19 cellular contexts compared by ENCODE assay signal in the genomic region with DNA sequence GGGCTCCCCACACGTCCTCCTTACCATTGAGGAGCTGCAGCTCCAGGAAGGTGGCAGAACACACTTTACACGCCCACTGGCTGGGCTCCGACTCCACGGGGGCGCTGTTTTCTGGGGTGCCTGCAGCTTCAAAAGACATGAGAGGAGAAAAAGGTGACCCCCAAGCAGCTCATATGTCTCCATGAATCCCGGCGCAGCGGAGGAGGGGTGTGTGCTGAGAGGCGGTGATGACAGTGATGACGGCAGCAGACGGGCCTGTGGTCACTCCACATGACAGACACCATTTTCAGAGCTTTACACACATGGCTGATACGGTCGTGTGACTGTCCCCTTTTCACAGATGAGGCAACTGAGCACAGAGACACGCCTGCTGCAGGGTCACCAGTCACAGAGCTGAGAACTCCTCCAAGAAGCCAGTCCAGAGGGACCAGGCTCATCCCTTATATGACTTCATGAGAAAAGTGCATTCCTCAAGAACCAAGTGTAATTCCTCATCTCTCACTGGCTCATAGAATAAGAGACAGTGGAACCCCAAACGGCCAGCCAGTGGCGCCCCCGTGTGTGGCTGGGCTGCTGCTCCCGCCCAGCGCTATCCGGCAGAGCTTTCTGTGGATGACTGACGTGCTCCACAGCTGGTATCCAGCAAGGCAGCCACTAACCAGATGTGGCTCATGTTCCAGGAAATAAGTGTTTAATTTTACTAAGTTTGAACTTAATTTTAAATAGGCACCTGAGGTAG. TPM values are rescaled to one million over a fixed set of nuclear protein-coding genes. Genes with fewer than 3 reads are reported as not detected.
DNase-seq lines count a peak whose midpoint lies in the region; ATAC-seq, FAIRE-seq and TF ChIP-seq lines count a peak whose summit lies in the region.
"Had no signal": no experiment of that assay in that cellular context is flagged by ENCODE, and none has a peak within 500 bp of the region (broad histone marks: within the 10 kb centered on the region; RNA-seq: fewer than 3 reads in every experiment).

No MANE protein-coding gene starts in this region.

- CTCF ChIA-PET in AG04450 (lab: Charles Lee), result interaction anchor here (1.0 to 1.1 kb wide), 2 partner anchors 16 to 30 kb away, joined by 3 read pairs; no protein-coding TSS in a partner anchor
- CTCF ChIA-PET in WTC11 (lab: Charles Lee), result interaction anchor here (0.7 to 4.9 kb wide), 11 partner anchors 10 to 270 kb away, joined by 3 to 31 read pairs (median 4); no protein-coding TSS in a partner anchor

- H3K36me3 ChIP-seq in kidney epithelial cell (ENCODE audit: control insufficient read depth, insufficient read depth, low read length) (no peaks in the 10 kb centered on the region), small intestine (ENCODE audit: control insufficient read depth in 2 of 2, insufficient read depth in 2 of 2, low read length in 2 of 2) (no peaks in the 10 kb centered on the region)
- H3K36me3 ChIP-seq: thyroid gland had no signal

- 85 to 91% (median 88%) methylated on average over 21 of the region's 21 CpGs for WGBS in small intestine, 3 donors

- POLR2A ChIA-PET in AG04450 (lab: Yijun Ruan, JAX), result no interaction called here
- POLR2A ChIA-PET in WTC11 (lab: Charles Lee), result no interaction called here

- H3K36me3 Mint-ChIP-seq in WTC11, result peaks cover 3% of the 10 kb centered on the region; the same call in 1 of the 2 replicates

- DNase-seq in AG04450 (ENCODE audit: low read depth, low spot score) (no peak), HCEC 1CT (peak; percentile 1), WTC11 (ENCODE audit: low spot score) (peak; percentile 52), kidney epithelial cell (ENCODE audit: low read depth) (no peak), nucleus accumbens (lab: John Stamatoyannopoulos, UW) (no peak), small intestine (no peak)
- DNase-seq in activated CD4-positive, CD25-positive, alpha-beta regulatory T cell treated with anti-CD3 and anti-CD28 coated beads, Interleukin-2, amount 50 U/mL, for 72 hours, result no peak
- DNase-seq in activated CD4-positive, CD25-positive, alpha-beta regulatory T cell (lab: John Stamatoyannopoulos, UW), result no peak
- DNase-seq: activated CD4-positive, alpha-beta T cell treated with anti-CD3 and anti-CD28 coated beads, Interleukin-2, amount 50 U/mL, for 1 hour; activated T-cell treated with anti-CD3 and anti-CD28 coated beads, Interleukin-2, amount 50 U/mL, for 72 hours; amniotic stem cell; DMS79; midbrain; NCI-H1105 treated with DMSO at 0.1 percent for 48 hours; stimulated activated CD8-positive, alpha-beta memory T cell treated with anti-CD3 and anti-CD28 coated beads, Interleukin-4, amount 100 ng/mL, for 48 hours; thyroid gland had no signal

- peak; percentile 76 for ATAC-seq in WTC11
- ATAC-seq: activated T-cell treated with anti-CD3 and anti-CD28 coated beads, Interleukin-2, amount 50 U/mL, for 72 hours had no signal

- peaks cover 15% of the 10 kb centered on the region for H3K4me1 Mint-ChIP-seq in WTC11

- H3K9me3 Mint-ChIP-seq in WTC11, result no peaks in the 10 kb centered on the region
- H3K9me3 Mint-ChIP-seq: activated T-cell treated with anti-CD3 and anti-CD28 coated beads, Interleukin-2, amount 50 U/mL, for 72 hours had no signal

- FAIRE-seq in small intestine (lab: Jason Lieb, UNC), result no peak
- FAIRE-seq: islet of Langerhans had no signal

- peak overlapping the region; percentile 31 for H3K27ac ChIP-seq in AG04450 (ENCODE audit: low read depth, low read length)
- H3K27ac ChIP-seq in small intestine (ENCODE audit: low read depth in 1 of 2, low read length in 1 of 2), result no peak overlapping the region
- H3K27ac ChIP-seq: dorsolateral prefrontal cortex, thyroid gland had no signal

- no peaks in the 10 kb centered on the region for H3K27me3 Mint-ChIP-seq in WTC11 (ENCODE audit: low read depth)
- H3K27me3 Mint-ChIP-seq: B cell had no signal

- H3K4me3 ChIP-seq in AG04450 (ENCODE audit: low read depth, low read length) (no peak overlapping the region), kidney epithelial cell (ENCODE audit: low read depth, low read length) (no peak overlapping the region), small intestine (ENCODE audit: low read depth in 1 of 2, low read length in 2 of 2) (no peak overlapping the region)
- H3K4me3 ChIP-seq: dorsolateral prefrontal cortex, thyroid gland had no signal

- no peaks in the 10 kb centered on the region for H3K4me1 ChIP-seq in small intestine (ENCODE audit: control insufficient read depth in 2 of 2, insufficient read depth in 1 of 2, low read depth in 1 of 2, low read length in 1 of 2)
- H3K4me1 ChIP-seq: thyroid gland had no signal

- H3K4me3 Mint-ChIP-seq in WTC11, result no peak overlapping the region
- H3K4me3 Mint-ChIP-seq: activated T-cell treated with anti-CD3 and anti-CD28 coated beads, Interleukin-2, amount 50 U/mL, for 72 hours; B cell had no signal

- H3K27me3 ChIP-seq in AG04450 (ENCODE audit: control insufficient read depth, insufficient read depth, low read length), result no peaks in the 10 kb centered on the region
- no peaks in the 10 kb centered on the region for H3K27me3 ChIP-seq in kidney epithelial cell (ENCODE audit: control insufficient read depth, insufficient read depth, low read length)
- no peaks in the 10 kb centered on the region for H3K27me3 ChIP-seq in small intestine (ENCODE audit: control insufficient read depth in 2 of 2, insufficient read depth in 2 of 2, low read length in 2 of 2)
- H3K27me3 ChIP-seq: dorsolateral prefrontal cortex, thyroid gland had no signal

- H3K9me3 ChIP-seq in AG04450 (ENCODE audit: control insufficient read depth, insufficient read depth, low read length), result no peaks in the 10 kb centered on the region
- no peaks in the 10 kb centered on the region for H3K9me3 ChIP-seq in small intestine (ENCODE audit: control insufficient read depth, low read depth)
- H3K9me3 ChIP-seq: thyroid gland had no signal

- no peak overlapping the region for H3K27ac Mint-ChIP-seq in WTC11
- H3K27ac Mint-ChIP-seq: activated T-cell treated with anti-CD3 and anti-CD28 coated beads, Interleukin-2, amount 50 U/mL, for 72 hours; B cell had no signal

- peak; percentile 26; the same call in 1 of the 2 replicates for TF ChIP-seq CTCF in AG04450 (IDR thresholded peaks at IDR 0.05; ENCODE audit: low read depth, low read length)
- no peak for TF ChIP-seq CTCF in WTC11 (IDR thresholded peaks at IDR 0.05)
- peak; percentile 13 for TF ChIP-seq CTCF in kidney epithelial cell (IDR thresholded peaks at IDR 0.05; ENCODE audit: insufficient read depth, low read length, poor library complexity, severe bottlenecking)

TF ChIP-seq in WTC11, 78 proteins besides CTCF, POLR2A, EP300 and RAD21 (continues in another document):
- TF ChIP-seq FOXK1 (CRISPR knock-in tag; IDR thresholded peaks at IDR 0.05), result no peak
- TF ChIP-seq, protein P1, sequence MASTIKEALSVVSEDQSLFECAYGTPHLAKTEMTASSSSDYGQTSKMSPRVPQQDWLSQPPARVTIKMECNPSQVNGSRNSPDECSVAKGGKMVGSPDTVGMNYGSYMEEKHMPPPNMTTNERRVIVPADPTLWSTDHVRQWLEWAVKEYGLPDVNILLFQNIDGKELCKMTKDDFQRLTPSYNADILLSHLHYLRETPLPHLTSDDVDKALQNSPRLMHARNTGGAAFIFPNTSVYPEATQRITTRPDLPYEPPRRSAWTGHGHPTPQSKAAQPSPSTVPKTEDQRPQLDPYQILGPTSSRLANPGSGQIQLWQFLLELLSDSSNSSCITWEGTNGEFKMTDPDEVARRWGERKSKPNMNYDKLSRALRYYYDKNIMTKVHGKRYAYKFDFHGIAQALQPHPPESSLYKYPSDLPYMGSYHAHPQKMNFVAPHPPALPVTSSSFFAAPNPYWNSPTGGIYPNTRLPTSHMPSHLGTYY (CRISPR knock-in tag; IDR thresholded peaks at IDR 0.05), result no peak
- TF ChIP-seq, protein P2, sequence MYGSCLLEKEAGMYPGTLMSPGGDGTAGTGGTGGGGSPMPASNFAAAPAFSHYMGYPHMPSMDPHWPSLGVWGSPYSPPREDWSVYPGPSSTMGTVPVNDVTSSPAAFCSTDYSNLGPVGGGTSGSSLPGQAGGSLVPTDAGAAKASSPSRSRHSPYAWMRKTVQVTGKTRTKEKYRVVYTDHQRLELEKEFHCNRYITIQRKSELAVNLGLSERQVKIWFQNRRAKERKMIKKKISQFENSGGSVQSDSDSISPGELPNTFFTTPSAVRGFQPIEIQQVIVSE (CRISPR knock-in tag; IDR thresholded peaks at IDR 0.05; ENCODE audit: borderline replicate concordance), result no peak
- no peak for TF ChIP-seq ESRRA (CRISPR knock-in tag; IDR thresholded peaks at IDR 0.05; ENCODE audit: borderline replicate concordance)
- TF ChIP-seq, protein P3, sequence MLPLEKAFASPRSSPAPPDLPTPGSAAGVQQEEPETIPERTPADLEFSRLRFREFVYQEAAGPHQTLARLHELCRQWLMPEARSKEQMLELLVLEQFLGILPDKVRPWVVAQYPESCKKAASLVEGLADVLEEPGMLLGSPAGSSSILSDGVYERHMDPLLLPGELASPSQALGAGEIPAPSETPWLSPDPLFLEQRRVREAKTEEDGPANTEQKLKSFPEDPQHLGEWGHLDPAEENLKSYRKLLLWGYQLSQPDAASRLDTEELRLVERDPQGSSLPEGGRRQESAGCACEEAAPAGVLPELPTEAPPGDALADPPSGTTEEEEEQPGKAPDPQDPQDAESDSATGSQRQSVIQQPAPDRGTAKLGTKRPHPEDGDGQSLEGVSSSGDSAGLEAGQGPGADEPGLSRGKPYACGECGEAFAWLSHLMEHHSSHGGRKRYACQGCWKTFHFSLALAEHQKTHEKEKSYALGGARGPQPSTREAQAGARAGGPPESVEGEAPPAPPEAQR (CRISPR knock-in tag; IDR thresholded peaks at IDR 0.05), result no peak
- no peak for TF ChIP-seq OVOL2 (CRISPR knock-in tag; IDR thresholded peaks at IDR 0.05; ENCODE audit: borderline replicate concordance)

RNA-seq across cellular contexts. Expression of a gene that starts 31.9 kb away (rescaled TPM):
- polyA plus RNA-seq in AG04450 (2011; rRNA removed), result 5.1 and 6.5 TPM in 2 replicates
- 8.1 and 16.2 TPM in 2 replicates for polyA minus RNA-seq in AG04450 (2011; rRNA and poly(A)+ RNA removed)
- 10.3 to 12.9 TPM (median 12.2 TPM) in 3 replicates for total RNA-seq in WTC11 (2021)
- total RNA-seq in kidney epithelial cell, result 5.4 and 5.8 TPM in 2 replicates
- 1 to 10 TPM; 3.6 to 4.5 (median 4.1) TPM for polyA plus RNA-seq in small intestine

Comparison
In these comparisons a context has a peak if more than half of its experiments do, and no peak if none do; other contexts are left out.
1. DNase-seq: peak in HCEC 1CT (single experiment) and WTC11 (single experiment); none in AG04450 (single experiment), kidney epithelial cell (single experiment), activated CD4-positive, CD25-positive, alpha-beta regulatory T cell treated with anti-CD3 and anti-CD28 coated beads, Interleukin-2, amount 50 U/mL, for 72 hours (single experiment), nucleus accumbens (0 of 56), activated CD4-positive, CD25-positive, alpha-beta regulatory T cell (0 of 4) and small intestine (single experiment).